In genomic region chr3:185734725-185735096, GRCh38 we compare ENCODE assay signal across 16 cellular contexts.
DNase-seq lines count a peak whose midpoint lies in the region; FAIRE-seq and TF ChIP-seq lines count a peak whose summit lies in the region.
"Had no signal": no experiment of that assay in that cellular context is flagged by ENCODE, and none has a peak within 500 bp of the region (broad histone marks: within the 10 kb centered on the region; RNA-seq: fewer than 3 reads in every experiment).

No MANE protein-coding gene starts in this region.

- intact Hi-C loops in mammary epithelial cell (cut with micrococcal nuclease) (loop anchor here (1.0 to 10.0 kb wide), 6 partner anchors 34 to 200 kb away; partner anchors contain the start of gene TRA2B), MCF 10A (cut with micrococcal nuclease) (loop anchor here (1.0 to 2.0 kb wide), 4 partner anchors 34 to 199 kb away; no protein-coding TSS in a partner anchor), endothelial cell of umbilical vein (cut with micrococcal nuclease) (loop anchor here (1.0 to 10.0 kb wide), 8 partner anchors 30 to 370 kb away; partner anchors contain the start of gene ETV5)

- dilution Hi-C loops in mammary epithelial cell (cut with HindIII; ENCODE audit: low sequenced_read_pairs) = loop anchor here (5.0 kb wide), 2 partner anchors 43 to 62 kb away; no protein-coding TSS in a partner anchor
- dilution Hi-C loops in endothelial cell of umbilical vein (cut with MboI; ENCODE audit: extremely low pct_ligation_motif_present, low sequenced_read_pairs) = no loop called here

- peaks cover 26% of the 10 kb centered on the region for H3K36me3 Mint-ChIP-seq in MCF 10A (ENCODE audit: insufficient read depth, unreplicated experiment)

- WGBS in mammary epithelial cell (ENCODE audit: low coverage, missing lambda C conversion rate) = 90% methylated on average over 4 of the region's 4 CpGs

- DNase-seq in mammary epithelial cell = no peak
- no peak for DNase-seq in MCF 10A (ENCODE audit: unreplicated experiment)
- DNase-seq in RWPE1 (ENCODE audit: low spot score) = no peak
- peak; percentile 62 for DNase-seq in endothelial cell of umbilical vein (ENCODE audit: low read depth, low spot score)
- no peak for DNase-seq in COLO829 (ENCODE audit: low spot score)
- no peak for DNase-seq in activated CD4-positive, alpha-beta T cell treated with anti-CD3 and anti-CD28 coated beads, Interleukin-2, amount 50 U/mL, for 48 hours
- DNase-seq in urothelium cell line (ENCODE audit: low spot score) = no peak
- DNase-seq: 8988T, COR-L47, NCI-H1694, NCI-H69, Peyer's patch, SIG-M5 had no signal

- FAIRE-seq in endothelial cell of umbilical vein (lab: Jason Lieb, UNC) (no peak), urothelium cell line (lab: Jason Lieb, UNC) (no peak)

- H3K4me1 ChIP-seq in mammary epithelial cell (ENCODE audit: insufficient read depth, low read length) = peaks cover 76% of the 10 kb centered on the region
- peaks cover 91% of the 10 kb centered on the region for H3K4me1 ChIP-seq in endothelial cell of umbilical vein (ENCODE audit: control insufficient read depth, extremely low read depth, insufficient read depth, low read length)
- peaks cover 83% of the 10 kb centered on the region for H3K4me1 ChIP-seq in skeletal muscle satellite cell (ENCODE audit: control insufficient read depth, insufficient read depth, low read length)
- H3K4me1 ChIP-seq: Peyer's patch had no signal

- no peak for TF ChIP-seq POLR2A in endothelial cell of umbilical vein (IDR thresholded peaks at IDR 0.05; ENCODE audit: low read depth, low read length)

- no peaks in the 10 kb centered on the region for H3K27me3 ChIP-seq in mammary epithelial cell (ENCODE audit: insufficient read depth, low read length)
- no peaks in the 10 kb centered on the region for H3K27me3 ChIP-seq in endothelial cell of umbilical vein (ENCODE audit: control insufficient read depth in 2 of 2, insufficient read depth in 2 of 2, low read length in 2 of 2)
- no peaks in the 10 kb centered on the region for H3K27me3 ChIP-seq in skeletal muscle satellite cell (ENCODE audit: control insufficient read depth, insufficient read depth, low read length)
- H3K27me3 ChIP-seq: Peyer's patch had no signal

- H3K79me2 ChIP-seq in mammary epithelial cell (ENCODE audit: insufficient read depth, low read length) = peaks cover 84% of the 10 kb centered on the region
- peaks cover 77% of the 10 kb centered on the region for H3K79me2 ChIP-seq in endothelial cell of umbilical vein (ENCODE audit: control insufficient read depth, insufficient read depth, low read length)

- H4K20me1 ChIP-seq in mammary epithelial cell (ENCODE audit: insufficient read depth, low read length) = no peaks in the 10 kb centered on the region
- no peaks in the 10 kb centered on the region for H4K20me1 ChIP-seq in endothelial cell of umbilical vein (replicated peaks; ENCODE audit: control insufficient read depth, extremely low read depth, insufficient read depth, low read length)

- H3K27ac ChIP-seq in mammary epithelial cell (ENCODE audit: insufficient read depth, low read depth, low read length) = peak overlapping the region; percentile 99
- peak overlapping the region; percentile 56 for H3K27ac ChIP-seq in RWPE1
- H3K27ac ChIP-seq in endothelial cell of umbilical vein (ENCODE audit: insufficient read depth, low read depth, low read length) = peak overlapping the region; percentile 100
- H3K27ac ChIP-seq: C4-2B, Peyer's patch had no signal

- H3K9ac ChIP-seq in mammary epithelial cell (ENCODE audit: insufficient read depth, low read length) = no peak overlapping the region
- H3K9ac ChIP-seq in endothelial cell of umbilical vein (replicated peaks; ENCODE audit: extremely low read depth, insufficient read depth, low read length) = peak overlapping the region; percentile 58
- peak overlapping the region; percentile 0 for H3K9ac ChIP-seq in skeletal muscle satellite cell (ENCODE audit: low read depth, low read length)

- H2AFZ ChIP-seq in mammary epithelial cell (ENCODE audit: low read depth, low read length) (no peak overlapping the region), endothelial cell of umbilical vein (ENCODE audit: low read depth, low read length) (no peak overlapping the region)

- POLR2A ChIA-PET in MCF 10A (lab: Yijun Ruan, JAX) = interaction anchor here (0.6 to 10.1 kb wide), 17 partner anchors 12 to 803 kb away, joined by 3 to 128 read pairs (median 4); partner anchors contain the start of genes IGF2BP2 and TRA2B
- POLR2A ChIA-PET in RWPE1 (lab: Yijun Ruan, JAX; ENCODE audit: low non-redundant PET) = no interaction called here
- POLR2A ChIA-PET in endothelial cell of umbilical vein (lab: Charles Lee) = interaction anchor here (1.2 to 1.4 kb wide), 3 partner anchors 34 to 89 kb away, joined by 3 to 5 read pairs (median 4); no protein-coding TSS in a partner anchor

- no peaks in the 10 kb centered on the region for H3K27me3 Mint-ChIP-seq in MCF 10A (ENCODE audit: insufficient read depth, unreplicated experiment)

- H3K4me1 Mint-ChIP-seq in MCF 10A (ENCODE audit: insufficient read depth, unreplicated experiment) = peaks cover 52% of the 10 kb centered on the region

- H3K4me3 ChIP-seq in mammary epithelial cell (replicated peaks in 1 of 3; ENCODE audit: insufficient read depth in 1 of 3, low read depth in 2 of 3, low read length in 3 of 3) (no peak overlapping the region), endothelial cell of umbilical vein (replicated peaks in 1 of 3; ENCODE audit: insufficient read depth in 1 of 3, low read depth in 1 of 3, low read length in 3 of 3) (no peak overlapping the region), skeletal muscle satellite cell (ENCODE audit: low read length) (no peak overlapping the region)
- H3K4me3 ChIP-seq: HAP-1, Peyer's patch had no signal

- no TSS peak for BruUV-seq in mammary epithelial cell (replicated peaks; lab: Mats Ljungman, UMichigan)
- BruUV-seq in MCF 10A (replicated peaks; lab: Mats Ljungman, UMichigan) = no TSS peak
- no TSS peak for BruUV-seq in endothelial cell of umbilical vein (replicated peaks; lab: Mats Ljungman, UMichigan)

- H3K27ac Mint-ChIP-seq in MCF 10A (ENCODE audit: low read depth, unreplicated experiment) = no peak overlapping the region

- no peak overlapping the region for H3K4me3 Mint-ChIP-seq in MCF 10A (ENCODE audit: unreplicated experiment)

- no peaks in the 10 kb centered on the region for H3K9me3 ChIP-seq in mammary epithelial cell (replicated peaks; ENCODE audit: insufficient read depth, low read length)
- no peaks in the 10 kb centered on the region for H3K9me3 ChIP-seq in endothelial cell of umbilical vein (replicated peaks; ENCODE audit: control insufficient read depth, insufficient read depth, low read length)
- H3K9me3 ChIP-seq in skeletal muscle satellite cell (replicated peaks; ENCODE audit: low read length) = no peaks in the 10 kb centered on the region
- H3K9me3 ChIP-seq: HAP-1, Peyer's patch had no signal

- no peak for TF ChIP-seq CTCF in mammary epithelial cell (conservative IDR thresholded peaks at IDR 0.05 in 1 of 2, IDR thresholded peaks at IDR 0.05 in 1 of 2; ENCODE audit: extremely low read depth in 1 of 2, insufficient read depth in 1 of 2, low read depth in 1 of 2, low read length in 2 of 2)
- TF ChIP-seq CTCF in MCF 10A (IDR thresholded peaks at IDR 0.05; ENCODE audit: unreplicated experiment) = no peak
- TF ChIP-seq CTCF in RWPE1 (conservative IDR thresholded peaks at IDR 0.05; ENCODE audit: low read depth) = no peak
- TF ChIP-seq CTCF in endothelial cell of umbilical vein (IDR thresholded peaks at IDR 0.05; ENCODE audit: extremely low read depth in 1 of 2, insufficient read depth in 1 of 2, low read depth in 1 of 2, low read length in 2 of 2) = no peak

- H3K4me2 ChIP-seq in mammary epithelial cell (ENCODE audit: insufficient read depth, low read depth, low read length) = no peak overlapping the region
- peak overlapping the region; percentile 27 for H3K4me2 ChIP-seq in endothelial cell of umbilical vein (ENCODE audit: insufficient read depth, low read length)
- no peak overlapping the region for H3K4me2 ChIP-seq in skeletal muscle satellite cell (ENCODE audit: low read length)

- in situ Hi-C loops in mammary epithelial cell (cut with MboI; ENCODE audit: low sequenced_read_pairs in 2 of 2) = no loop called here

- H3K9me3 Mint-ChIP-seq in MCF 10A (ENCODE audit: unreplicated experiment) = no peaks in the 10 kb centered on the region

- CTCF ChIA-PET in mammary epithelial cell (lab: Charles Lee; ENCODE audit: low non-redundant PET) = interaction anchor here (0.5 kb wide), 1 partner anchor 26 kb away, joined by 3 read pairs; no protein-coding TSS in a partner anchor
- CTCF ChIA-PET in MCF 10A (lab: Yijun Ruan, JAX) = interaction anchor here (0.7 to 6.3 kb wide), 22 partner anchors 8 to 225 kb away, joined by 3 to 72 read pairs (median 4); no protein-coding TSS in a partner anchor
- CTCF ChIA-PET in RWPE1 (lab: Yijun Ruan, JAX) = interaction anchor here (0.6 to 4.2 kb wide), 10 partner anchors 12 to 178 kb away, joined by 3 to 21 read pairs (median 3); no protein-coding TSS in a partner anchor
- CTCF ChIA-PET in endothelial cell of umbilical vein (lab: Charles Lee) = interaction anchor here (0.6 to 11.8 kb wide), 39 partner anchors 11 to 209 kb away, joined by 3 to 347 read pairs (median 5); partner anchors contain the start of gene IGF2BP2

- H3K36me3 ChIP-seq in mammary epithelial cell (ENCODE audit: insufficient read depth, low read length) = no peaks in the 10 kb centered on the region
- H3K36me3 ChIP-seq in endothelial cell of umbilical vein (ENCODE audit: control insufficient read depth in 2 of 2, extremely low read depth in 1 of 2, insufficient read depth in 2 of 2, low read length in 2 of 2) = no peaks in the 10 kb centered on the region
- no peaks in the 10 kb centered on the region for H3K36me3 ChIP-seq in skeletal muscle satellite cell (ENCODE audit: insufficient read depth, low read length)
- H3K36me3 ChIP-seq: HAP-1, Peyer's patch had no signal

- no peaks in the 10 kb centered on the region for H3K9me1 ChIP-seq in endothelial cell of umbilical vein (replicated peaks; ENCODE audit: control insufficient read depth, extremely low read depth, insufficient read depth, low read length)

TF ChIP-seq in endothelial cell of umbilical vein, 7 proteins besides CTCF, POLR2A, EP300 and RAD21:
- peak; percentile 48 for TF ChIP-seq GATA2 (IDR thresholded peaks at IDR 0.05; ENCODE audit: insufficient read depth, insufficient read length, low read depth, low read length)
- TF ChIP-seq FOS (IDR thresholded peaks at IDR 0.05; ENCODE audit: borderline replicate concordance, insufficient read depth, low read length) = no peak
- no peak for TF ChIP-seq JUN (IDR thresholded peaks at IDR 0.05; ENCODE audit: borderline replicate concordance, insufficient read depth, insufficient read length, low read depth)
